Comparison of ENCODE assay signal across 8 cellular contexts in genomic region chr19:7629347-7630054, GRCh38.
DNase-seq lines count a peak whose midpoint lies in the region; ATAC-seq lines count a peak whose summit lies in the region.

TSS of gene PET100 (plus strand) at chr19:7629793. CDS start at chr19:7629834, 41 bp downstream.
TSS of gene XAB2 (minus strand) at chr19:7629545. CDS start at chr19:7629527, 18 bp downstream.

- DNase-seq in NCI-H748 treated with DMSO at 0.1 percent for 48 hours (lab: John Stamatoyannopoulos, UW) (peak; percentile 93), dedifferentiated amniotic fluid mesenchymal stem cell (ENCODE audit: extremely low spot score) (peak; percentile 99), left kidney (ENCODE audit: low read depth, low spot score) (peak; percentile 99)
- peak; percentile 89 to 95 for DNase-seq in activated CD4-positive, alpha-beta T cell treated with anti-CD3 and anti-CD28 coated beads, Interleukin-2, amount 50 U/mL, for 24 hours (ENCODE audit: low read depth in 1 of 2, low spot score in 1 of 2)
- peak; percentile 92 for DNase-seq in stimulated activated CD4-positive, alpha-beta T cell treated with anti-CD3 and anti-CD28 coated beads, Interleukin-2, amount 100 ng/mL, for 24 hours

- H3K4me3 ChIP-seq in BLaER1: peak within 1 kb of the TSS; percentile 85

- H4K20me1 ChIP-seq in BLaER1: peaks cover 43% of the 10 kb centered on the region

- H3K9me3 ChIP-seq in BLaER1: no peaks in the 10 kb centered on the region

- H3K27ac ChIP-seq in BLaER1: peak within 1 kb of the TSS; percentile 89

- no peaks in the 10 kb centered on the region for H3K27me3 ChIP-seq in BLaER1

- ATAC-seq in GM19328 (IDR thresholded peaks at IDR 0.05; ENCODE audit: unreplicated experiment) (peak; percentile 92), HG03521 (IDR thresholded peaks at IDR 0.05; ENCODE audit: unreplicated experiment) (peak; percentile 94)

- peaks cover 53% of the 10 kb centered on the region for H3K36me3 ChIP-seq in BLaER1

- H3K4me2 ChIP-seq in BLaER1: peak within 1 kb of the TSS; percentile 98

- peak within 1 kb of the TSS; percentile 93 for H3K9ac ChIP-seq in BLaER1

- peaks cover 37% of the 10 kb centered on the region for H3K4me1 ChIP-seq in BLaER1

Comparison
In these comparisons a context has a peak if more than half of its experiments do, and no peak if none do; other contexts are left out.
1. Peak in every context shown above with its lines: DNase-seq, ATAC-seq, H3K4me3 ChIP-seq and H3K27ac ChIP-seq.